Comparison of ENCODE assay signal across 2 cellular contexts in genomic region chr5:139873033-139873794, GRCh38.
TF ChIP-seq lines count a peak whose summit lies in the region.

No MANE protein-coding gene starts in this region.

TF ChIP-seq in IMR-90, 13 proteins besides CTCF, POLR2A, EP300 and RAD21:
- TF ChIP-seq RFX5 (IDR thresholded peaks at IDR 0.05; ENCODE audit: low read depth, low read length) = no peak
- no peak for TF ChIP-seq MXI1 (IDR thresholded peaks at IDR 0.05; ENCODE audit: borderline replicate concordance, low read depth, low read length)
- no peak for TF ChIP-seq RCOR1 (IDR thresholded peaks at IDR 0.05; ENCODE audit: insufficient replicate concordance, low read length)
- TF ChIP-seq SMC3 (IDR thresholded peaks at IDR 0.05; ENCODE audit: low read depth, low read length) = no peak
- TF ChIP-seq BHLHE40 (IDR thresholded peaks at IDR 0.05; ENCODE audit: low read depth, low read length) = no peak

TF ChIP-seq in H1, 55 proteins besides CTCF, POLR2A, EP300 and RAD21:
- TF ChIP-seq JUND (IDR thresholded peaks at IDR 0.05; ENCODE audit: low read length) (no peak), CEBPB (IDR thresholded peaks at IDR 0.05; ENCODE audit: low read depth, low read length) (peak; percentile 80; the same call in 1 of the 2 replicates)
